8 cellular contexts compared by ENCODE assay signal in the genomic region with DNA sequence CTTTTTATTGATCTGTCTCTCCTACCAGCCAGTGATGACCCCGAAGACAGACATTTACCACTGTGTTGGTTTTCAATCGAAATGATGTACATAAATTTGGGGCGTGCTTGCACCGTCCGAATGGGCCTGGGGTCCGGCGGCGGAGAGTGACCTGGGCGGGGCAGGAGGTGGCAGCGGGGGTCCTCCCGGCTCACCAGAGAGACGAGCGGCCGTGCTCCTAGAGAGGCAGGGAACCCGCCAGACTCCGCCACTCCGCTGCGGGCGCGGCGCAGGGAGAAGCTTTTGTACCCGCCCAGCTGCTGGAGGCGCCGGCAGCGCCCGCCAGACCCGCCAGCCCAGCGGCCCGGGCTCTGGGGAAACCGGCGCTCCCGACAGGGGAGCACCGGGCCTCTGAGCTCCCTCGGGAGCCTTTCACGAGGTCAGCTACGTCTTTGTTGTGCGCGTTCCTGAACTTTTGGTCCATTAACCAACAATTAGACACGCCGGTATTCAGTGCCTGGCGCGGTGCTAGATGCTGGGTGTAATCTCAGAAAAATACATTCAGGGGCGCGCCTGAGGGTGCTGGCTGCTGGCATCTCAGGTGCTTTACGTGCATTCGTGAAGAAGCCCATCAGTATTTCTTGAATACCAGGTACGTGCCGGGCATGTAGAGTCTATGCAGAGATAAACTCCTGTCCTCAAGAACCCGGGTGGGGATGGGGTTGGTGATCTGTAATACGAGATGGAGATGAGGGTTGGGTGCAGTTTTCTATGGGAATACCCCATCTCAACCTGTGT. TPM values are rescaled to one million over a fixed set of nuclear protein-coding genes. Genes with fewer than 3 reads are reported as not detected.
DNase-seq lines count a peak whose midpoint lies in the region; ATAC-seq and TF ChIP-seq lines count a peak whose summit lies in the region.

A gene with protein sequence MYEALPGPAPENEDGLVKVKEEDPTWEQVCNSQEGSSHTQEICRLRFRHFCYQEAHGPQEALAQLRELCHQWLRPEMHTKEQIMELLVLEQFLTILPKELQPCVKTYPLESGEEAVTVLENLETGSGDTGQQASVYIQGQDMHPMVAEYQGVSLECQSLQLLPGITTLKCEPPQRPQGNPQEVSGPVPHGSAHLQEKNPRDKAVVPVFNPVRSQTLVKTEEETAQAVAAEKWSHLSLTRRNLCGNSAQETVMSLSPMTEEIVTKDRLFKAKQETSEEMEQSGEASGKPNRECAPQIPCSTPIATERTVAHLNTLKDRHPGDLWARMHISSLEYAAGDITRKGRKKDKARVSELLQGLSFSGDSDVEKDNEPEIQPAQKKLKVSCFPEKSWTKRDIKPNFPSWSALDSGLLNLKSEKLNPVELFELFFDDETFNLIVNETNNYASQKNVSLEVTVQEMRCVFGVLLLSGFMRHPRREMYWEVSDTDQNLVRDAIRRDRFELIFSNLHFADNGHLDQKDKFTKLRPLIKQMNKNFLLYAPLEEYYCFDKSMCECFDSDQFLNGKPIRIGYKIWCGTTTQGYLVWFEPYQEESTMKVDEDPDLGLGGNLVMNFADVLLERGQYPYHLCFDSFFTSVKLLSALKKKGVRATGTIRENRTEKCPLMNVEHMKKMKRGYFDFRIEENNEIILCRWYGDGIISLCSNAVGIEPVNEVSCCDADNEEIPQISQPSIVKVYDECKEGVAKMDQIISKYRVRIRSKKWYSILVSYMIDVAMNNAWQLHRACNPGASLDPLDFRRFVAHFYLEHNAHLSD (plus strand): TSS at position 285 of the 777 bp plus-strand sequence. CDS start 2,242 bp downstream, outside the sequence.

- DNase-seq in NCI-H1436 treated with DMSO at 0.1 percent for 48 hours (lab: John Stamatoyannopoulos, UW) (peak; percentile 43), T-helper 9 cell (peak; percentile 19), iPS DF 6.9 (ENCODE audit: low read depth, low spot score) (peak; percentile 60), sciatic nerve (ENCODE audit: low spot score) (peak; percentile 73)

- no peak within 1 kb of the TSS for H3K27ac ChIP-seq in iPS DF 6.9 (ENCODE audit: low read length)

- H3K36me3 Mint-ChIP-seq in brain, result peaks cover 40% of the 10 kb centered on the region

- H3K4me1 Mint-ChIP-seq in brain, result peaks cover 38% of the 10 kb centered on the region

- peak; percentile 95 for ATAC-seq in GM18498 (IDR thresholded peaks at IDR 0.05; ENCODE audit: unreplicated experiment)
- ATAC-seq in HG02763 (IDR thresholded peaks at IDR 0.05; ENCODE audit: unreplicated experiment), result peak; percentile 90
- ATAC-seq in sciatic nerve, result peak; percentile 88
- ATAC-seq in HG03565 (IDR thresholded peaks at IDR 0.05; ENCODE audit: unreplicated experiment), result no peak

- no peaks in the 10 kb centered on the region for H3K9me3 ChIP-seq in iPS DF 6.9 (ENCODE audit: control insufficient read depth, insufficient read depth, low read length)

- peak within 1 kb of the TSS; percentile 93 for H3K4me3 ChIP-seq in iPS DF 6.9 (ENCODE audit: low read length)

- intact Hi-C loops in sciatic nerve (cut with DNase I), result no loop called here

- no peaks in the 10 kb centered on the region for H3K36me3 ChIP-seq in iPS DF 6.9 (ENCODE audit: control insufficient read depth, insufficient read depth, low read length)

- no CpG with 5 or more reads among the region's 50 CpGs for WGBS in iPS DF 6.9 (ENCODE audit: insufficient coverage, insufficient read length)

- TF ChIP-seq CTCF in brain (conservative IDR thresholded peaks at IDR 0.05), result no peak

- H3K9me3 Mint-ChIP-seq in brain, result peaks cover 0 to 10% (median 3%) of the 10 kb centered on the region in 5 experiments

- peak within 1 kb of the TSS; percentile 89 to 99 (median 97) for H3K4me3 Mint-ChIP-seq in brain

- no peaks in the 10 kb centered on the region for H3K4me1 ChIP-seq in iPS DF 6.9 (ENCODE audit: control insufficient read depth, insufficient read depth, low read length)

- H3K27me3 ChIP-seq in iPS DF 6.9 (ENCODE audit: control insufficient read depth, insufficient read depth, low read length), result no peaks in the 10 kb centered on the region

- peak within 1 kb of the TSS; percentile 66 to 96 (median 87) for H3K27ac Mint-ChIP-seq in brain

- H3K27me3 Mint-ChIP-seq in brain, result peaks cover 7% of the 10 kb centered on the region

RNA-seq across cellular contexts. Expression of the gene that starts here (rescaled TPM):
- polyA plus RNA-seq in brain (ENCODE audit: insufficient read depth, low read depth, low replicate concordance), result 3.9 TPM
- total RNA-seq in sciatic nerve, result 4.9 TPM

Comparison
In these comparisons a context has a peak if more than half of its experiments do, and no peak if none do; other contexts are left out.
1. DNase-seq: peak in every context shown above with its lines; median percentile 73 in sciatic nerve; 60 in iPS DF 6.9; 43 in NCI-H1436 treated with DMSO at 0.1 percent for 48 hours; 19 in T-helper 9 cell.